ENCODE assay signal across 15 cellular contexts in genomic region chr10:71945819-71946474, GRCh38.
"Had no signal": no experiment of that assay in that cellular context is flagged by ENCODE, and none has a peak within 500 bp of the region (broad histone marks: within the 10 kb centered on the region; RNA-seq: fewer than 3 reads in every experiment).

No MANE protein-coding gene starts in this region.

- ATAC-seq: activated CD8-positive, alpha-beta T cell treated with anti-CD3 and anti-CD28 coated beads for 36 hours; left colon; stimulated activated naive CD8-positive, alpha-beta T cell treated with anti-CD3 and anti-CD28 coated beads, Interleukin-15, Interleukin-2, amounts not matched to agents 100 U/mL and 50 U/mL, for 24 hours; T-cell had no signal

- H3K4me1 Mint-ChIP-seq: nephron had no signal

- H3K4me1 ChIP-seq: suprapubic skin had no signal

- DNase-seq: activated CD4-positive, alpha-beta T cell treated with anti-CD3 and anti-CD28 coated beads for 4 hours; activated CD8-positive, alpha-beta memory T cell treated with anti-CD3 and anti-CD28 coated beads, Interleukin-2, amount 50 U/mL, for 4 hours; activated CD8-positive, alpha-beta T cell treated with anti-CD3 and anti-CD28 coated beads for 36 hours; activated naive CD4-positive, alpha-beta T cell; glutamatergic neuron; left colon; stimulated activated CD4-positive, alpha-beta T cell treated with anti-CD3 and anti-CD28 coated beads, Interleukin-4, amount 100 ng/mL, for 1 hour; stimulated activated CD8-positive, alpha-beta memory T cell treated with anti-CD3 and anti-CD28 coated beads, Interleukin-4, amount 100 ng/mL, for 48 hours; stimulated activated naive CD8-positive, alpha-beta T cell treated with anti-CD3 and anti-CD28 coated beads, Interleukin-15, Interleukin-2, amounts not matched to agents 100 U/mL and 50 U/mL, for 24 hours; T-cell; T1000 had no signal

- H3K27me3 Mint-ChIP-seq: activated CD8-positive, alpha-beta T cell treated with anti-CD3 and anti-CD28 coated beads for 36 hours; T-cell; type B pancreatic cell had no signal

- H3K27ac ChIP-seq: coronary artery, suprapubic skin had no signal

- H3K27me3 ChIP-seq: suprapubic skin had no signal

- H3K4me3 ChIP-seq: coronary artery, suprapubic skin had no signal

- H3K4me3 Mint-ChIP-seq: activated CD8-positive, alpha-beta T cell treated with anti-CD3 and anti-CD28 coated beads for 36 hours; nephron; T-cell; type B pancreatic cell had no signal

- H3K36me3 ChIP-seq: suprapubic skin had no signal

- H3K36me3 Mint-ChIP-seq: T-cell had no signal

- H3K27ac Mint-ChIP-seq: activated CD8-positive, alpha-beta T cell treated with anti-CD3 and anti-CD28 coated beads for 36 hours; nephron; T-cell; type B pancreatic cell had no signal
